21 cellular contexts compared by ENCODE assay signal in genomic region chr2:68222287-68222686, GRCh38. TPM values are rescaled to one million over a fixed set of nuclear protein-coding genes. Genes with fewer than 3 reads are reported as not detected.
A peak's percentile ranks its signal among the peaks of the same experiment; 100 is the strongest.
DNase-seq lines count a peak whose midpoint lies in the region; ATAC-seq, FAIRE-seq and TF ChIP-seq lines count a peak whose summit lies in the region.
"Had no signal": no experiment of that assay in that cellular context is flagged by ENCODE, and none has a peak within 500 bp of the region (broad histone marks: within the 10 kb centered on the region; RNA-seq: fewer than 3 reads in every experiment).

No MANE protein-coding gene starts in this region.

- H3K4me1 ChIP-seq in CD8-positive, alpha-beta memory T cell (ENCODE audit: insufficient read depth, low read length) = peaks cover 69% of the 10 kb centered on the region

- intact Hi-C loops in left ventricle myocardium superior (cut with micrococcal nuclease) = no loop called here

- H3K27me3 ChIP-seq in CD8-positive, alpha-beta memory T cell (ENCODE audit: insufficient read depth, low read length, poor library complexity, severe bottlenecking) = no peaks in the 10 kb centered on the region
- H3K27me3 ChIP-seq: heart left ventricle had no signal

- FAIRE-seq in GM19239 (lab: Jason Lieb, UNC) = peak; percentile 59
- FAIRE-seq: H1 had no signal

- H3K9me3 ChIP-seq in CD8-positive, alpha-beta memory T cell (ENCODE audit: low read length) = no peaks in the 10 kb centered on the region
- H3K9me3 ChIP-seq: lower lobe of right lung, thoracic aorta had no signal

- no peak for DNase-seq in CD8-positive, alpha-beta memory T cell
- no peak for DNase-seq in GM19239 (ENCODE audit: insufficient read length, low spot score)
- DNase-seq in central memory CD8-positive, alpha-beta T cell (ENCODE audit: low spot score in 2 of 2) = no peak
- no peak for DNase-seq in nephron progenitor cell
- no peak for DNase-seq in occipital lobe (lab: John Stamatoyannopoulos, UW)
- DNase-seq in NCI-H446 (lab: John Stamatoyannopoulos, UW) = no peak
- no peak for DNase-seq in left ventricle myocardium superior
- DNase-seq in stimulated activated CD4-positive, alpha-beta T cell treated with anti-CD3 and anti-CD28 coated beads, Interleukin-4, amount 100 ng/mL, for 4 hours = no peak
- DNase-seq: activated CD4-positive, CD25-positive, alpha-beta regulatory T cell; activated effector memory CD4-positive, alpha-beta T cell treated with Interleukin-2 at 50 U/mL for 16 hours; anterior cingulate cortex; heart left ventricle; lower lobe of right lung; NCI-H1694; NCI-H345; posterior cingulate gyrus; stimulated activated CD8-positive, alpha-beta memory T cell treated with anti-CD3 and anti-CD28 coated beads, Interleukin-4, amount 100 ng/mL, for 48 hours had no signal

- H3K36me3 ChIP-seq in CD8-positive, alpha-beta memory T cell (ENCODE audit: insufficient read depth, low read length) = no peaks in the 10 kb centered on the region
- H3K36me3 ChIP-seq: heart left ventricle, lower lobe of right lung, thoracic aorta had no signal

- POLR2A ChIA-PET in CD8-positive, alpha-beta memory T cell (lab: Charles Lee) = no interaction called here

- ATAC-seq in central memory CD8-positive, alpha-beta T cell (replicated peaks; ENCODE audit: extremely low read depth, poor library complexity, severe bottlenecking) = no peak
- no peak for ATAC-seq in left ventricle myocardium superior
- ATAC-seq: heart left ventricle, lower lobe of right lung had no signal

- no peaks in the 10 kb centered on the region for H3K27me3 Mint-ChIP-seq in CD8-positive, alpha-beta memory T cell
- no peaks in the 10 kb centered on the region for H3K27me3 Mint-ChIP-seq in central memory CD8-positive, alpha-beta T cell
- H3K27me3 Mint-ChIP-seq in nephron progenitor cell (ENCODE audit: low read depth, poor library complexity) = no peaks in the 10 kb centered on the region

- peaks cover 0 to 12% (median 0%) of the 10 kb centered on the region in 3 donors for H3K36me3 Mint-ChIP-seq in CD8-positive, alpha-beta memory T cell
- H3K36me3 Mint-ChIP-seq in central memory CD8-positive, alpha-beta T cell (ENCODE audit: insufficient read depth) = peaks cover 7% of the 10 kb centered on the region
- peaks cover 59% of the 10 kb centered on the region for H3K36me3 Mint-ChIP-seq in nephron progenitor cell (ENCODE audit: low read depth)

- CTCF ChIA-PET in CD8-positive, alpha-beta memory T cell (lab: Charles Lee) = no interaction called here

- H3K9me3 Mint-ChIP-seq in CD8-positive, alpha-beta memory T cell = no peaks in the 10 kb centered on the region
- no peaks in the 10 kb centered on the region for H3K9me3 Mint-ChIP-seq in central memory CD8-positive, alpha-beta T cell
- H3K9me3 Mint-ChIP-seq in nephron progenitor cell = peaks cover 23% of the 10 kb centered on the region

- H3K27ac Mint-ChIP-seq in CD8-positive, alpha-beta memory T cell = peak overlapping the region in 7 of 8 donors; percentile 9 to 81 (median 43)
- peak overlapping the region; percentile 77 for H3K27ac Mint-ChIP-seq in central memory CD8-positive, alpha-beta T cell (ENCODE audit: low read depth)
- H3K27ac Mint-ChIP-seq in nephron progenitor cell = peak overlapping the region; percentile 14

- H3K4me1 Mint-ChIP-seq in CD8-positive, alpha-beta memory T cell = peaks cover 93 to 100% (median 100%) of the 10 kb centered on the region in 3 donors
- peaks cover 79% of the 10 kb centered on the region for H3K4me1 Mint-ChIP-seq in central memory CD8-positive, alpha-beta T cell
- peaks cover 6% of the 10 kb centered on the region for H3K4me1 Mint-ChIP-seq in nephron progenitor cell

- H3K4me3 Mint-ChIP-seq in CD8-positive, alpha-beta memory T cell = peak overlapping the region in 5 of 7 donors; percentile 12 to 78 (median 38)
- H3K4me3 Mint-ChIP-seq in central memory CD8-positive, alpha-beta T cell = peak overlapping the region; percentile 40
- H3K4me3 Mint-ChIP-seq in nephron progenitor cell = no peak overlapping the region

- no peak for TF ChIP-seq CTCF in nephron progenitor cell (IDR thresholded peaks at IDR 0.05)

- no peak overlapping the region for H3K4me3 ChIP-seq in CD8-positive, alpha-beta memory T cell (ENCODE audit: low read length)
- H3K4me3 ChIP-seq: heart left ventricle, lower lobe of right lung, skin epidermis, thoracic aorta had no signal

- H3K27ac ChIP-seq in CD8-positive, alpha-beta memory T cell (ENCODE audit: low read depth, low read length) = no peak overlapping the region
- H3K27ac ChIP-seq: heart left ventricle, HL-60, lower lobe of right lung, thoracic aorta had no signal

RNA-seq across cellular contexts. Expression of gene PPP3R1, which starts 30.0 kb away (rescaled TPM):
- total RNA-seq in CD8-positive, alpha-beta memory T cell = 10 to 100 TPM; 85.0 to 86.1 TPM
- polyA plus RNA-seq in CD8-positive, alpha-beta memory T cell = 4.2 TPM
- 67.7 TPM for total RNA-seq in occipital lobe
- total RNA-seq in left ventricle myocardium superior = 38.5 TPM

Comparison
In these comparisons a context has a peak if more than half of its experiments do, and no peak if none do; other contexts are left out.
1. H3K27ac Mint-ChIP-seq: peak in every context shown above with its lines; median percentile 77 in central memory CD8-positive, alpha-beta T cell; 43 in CD8-positive, alpha-beta memory T cell; 14 in nephron progenitor cell.